Comparison of ENCODE assay signal across 34 cellular contexts in genomic region chr1:58949551-58950220, GRCh38.
"Had no signal": no experiment of that assay in that cellular context is flagged by ENCODE, and none has a peak within 500 bp of the region (broad histone marks: within the 10 kb centered on the region; RNA-seq: fewer than 3 reads in every experiment).

No MANE protein-coding gene starts in this region.

- H3K36me3 ChIP-seq: ascending aorta, brain microvascular endothelial cell, esophagus squamous epithelium, gastroesophageal sphincter, heart right ventricle had no signal

- H3K9me3 ChIP-seq: ascending aorta, esophagus squamous epithelium, gastroesophageal sphincter had no signal

- H3K9me3 Mint-ChIP-seq: central memory CD8-positive, alpha-beta T cell had no signal

- H3K4me3 ChIP-seq: ascending aorta, coronary artery, esophagus squamous epithelium, gastroesophageal sphincter, heart right ventricle, hepatocyte had no signal

- ATAC-seq: activated naive CD4-positive, alpha-beta T cell treated with anti-CD3 and anti-CD28 coated beads, Interleukin-2, amount 50 U/mL, for 72 hours; gastroesophageal sphincter; heart right ventricle; T-helper 17 cell had no signal

- H3K79me2 ChIP-seq: hepatocyte had no signal

- H3K4me2 ChIP-seq: hepatocyte had no signal

- H3K27ac Mint-ChIP-seq: activated CD8-positive, alpha-beta T cell treated with anti-CD3 and anti-CD28 coated beads for 36 hours; activated naive CD4-positive, alpha-beta T cell treated with anti-CD3 and anti-CD28 coated beads, Interleukin-2, amount 10 ng/mL, durations not matched to agents 7 days and 5 days; activated naive CD4-positive, alpha-beta T cell treated with anti-CD3 and anti-CD28 coated beads, Interleukin-2, amount 50 U/mL, for 72 hours; activated naive CD8-positive, alpha-beta T cell treated with anti-CD3 and anti-CD28 coated beads, Interleukin-2, amount 10 ng/mL, durations not matched to agents 7 days and 5 days; activated T-cell treated with anti-CD3 and anti-CD28 coated beads, Interleukin-2, amount 50 U/mL, for 24 hours; activated T-cell treated with anti-CD3 and anti-CD28 coated beads, Interleukin-2, amount 50 U/mL, for 72 hours; T-helper 17 cell; T-helper 2 cell treated with Interferon-gamma antibody and Interleukin-4, amounts not matched to agents 5 μg/mL and 100 μg/mL, for 36 hours had no signal

- H2AFZ ChIP-seq: hepatocyte had no signal

- H3K27me3 ChIP-seq: ascending aorta, brain microvascular endothelial cell, esophagus squamous epithelium, gastroesophageal sphincter, heart right ventricle, hepatocyte had no signal

- H3K4me1 ChIP-seq: ascending aorta, esophagus squamous epithelium, gastroesophageal sphincter, heart right ventricle had no signal

- DNase-seq: activated CD4-positive, alpha-beta T cell treated with anti-CD3 and anti-CD28 coated beads for 1 hour; activated CD4-positive, alpha-beta T cell treated with anti-CD3 and anti-CD28 coated beads for 4 hours; activated CD4-positive, alpha-beta T cell treated with anti-CD3 and anti-CD28 coated beads, Interleukin-2, amount 10 ng/mL, durations not matched to agents 7 days and 5 days; activated CD4-positive, alpha-beta T cell treated with anti-CD3 and anti-CD28 coated beads, Interleukin-2, amount 50 U/mL, for 4 hours; activated CD4-positive, CD25-positive, alpha-beta regulatory T cell; activated CD8-positive, alpha-beta memory T cell treated with anti-CD3 and anti-CD28 coated beads, Interleukin-2, amount 50 U/mL, for 48 hours; activated CD8-positive, alpha-beta T cell treated with anti-CD3 and anti-CD28 coated beads for 36 hours; activated gamma-delta T cell; activated naive CD4-positive, alpha-beta T cell; activated naive CD4-positive, alpha-beta T cell treated with anti-CD3 and anti-CD28 coated beads, Interleukin-2, amount 10 ng/mL, durations not matched to agents 7 days and 5 days; activated naive CD8-positive, alpha-beta T cell treated with anti-CD3 and anti-CD28 coated beads, Interleukin-2, amount 10 ng/mL, durations not matched to agents 7 days and 5 days; activated T-cell treated with anti-CD3 and anti-CD28 coated beads for 4 hours; activated T-cell treated with anti-CD3 and anti-CD28 coated beads, Interleukin-2, amount 50 U/mL, for 24 hours; activated T-cell treated with anti-CD3 and anti-CD28 coated beads, Interleukin-2, amount 50 U/mL, for 72 hours; brain microvascular endothelial cell; dermis blood vessel endothelial cell; effector CD4-positive, alpha-beta T cell; esophagus squamous epithelium; foreskin melanocyte; heart right ventricle; T-helper 1 cell; T-helper 17 cell; T1000 had no signal

- H3K4me3 Mint-ChIP-seq: activated CD4-positive, alpha-beta T cell treated with anti-CD3 and anti-CD28 coated beads, Interleukin-2, amount 10 ng/mL, durations not matched to agents 7 days and 5 days; activated CD8-positive, alpha-beta T cell treated with anti-CD3 and anti-CD28 coated beads for 36 hours; activated naive CD4-positive, alpha-beta T cell treated with anti-CD3 and anti-CD28 coated beads, Interleukin-2, amount 10 ng/mL, durations not matched to agents 7 days and 5 days; activated naive CD8-positive, alpha-beta T cell treated with anti-CD3 and anti-CD28 coated beads, Interleukin-2, amount 10 ng/mL, durations not matched to agents 7 days and 5 days; activated T-cell treated with anti-CD3 and anti-CD28 coated beads, Interleukin-2, amount 50 U/mL, for 24 hours; activated T-cell treated with anti-CD3 and anti-CD28 coated beads, Interleukin-2, amount 50 U/mL, for 72 hours; central memory CD8-positive, alpha-beta T cell; T-helper 17 cell; T-helper 2 cell treated with Interferon-gamma antibody and Interleukin-4, amounts not matched to agents 5 μg/mL and 100 μg/mL, for 36 hours had no signal

- FAIRE-seq: bronchial epithelial cell, endometrium, endothelial cell of umbilical vein had no signal

- H3K27ac ChIP-seq: ascending aorta, brain microvascular endothelial cell, coronary artery, epithelial cell of prostate, esophagus squamous epithelium, gastroesophageal sphincter, heart right ventricle, hepatocyte had no signal

- H3K27me3 Mint-ChIP-seq: activated CD4-positive, alpha-beta T cell treated with anti-CD3 and anti-CD28 coated beads, Interleukin-2, amount 10 ng/mL, durations not matched to agents 7 days and 5 days; activated CD8-positive, alpha-beta T cell treated with anti-CD3 and anti-CD28 coated beads for 36 hours; activated naive CD4-positive, alpha-beta T cell treated with anti-CD3 and anti-CD28 coated beads, Interleukin-2, amount 10 ng/mL, durations not matched to agents 7 days and 5 days; activated naive CD8-positive, alpha-beta T cell treated with anti-CD3 and anti-CD28 coated beads, Interleukin-2, amount 10 ng/mL, durations not matched to agents 7 days and 5 days; activated T-cell treated with anti-CD3 and anti-CD28 coated beads, Interleukin-2, amount 50 U/mL, for 24 hours; central memory CD8-positive, alpha-beta T cell had no signal
